ENCODE assay signal across 1 cellular context in the genomic region with DNA sequence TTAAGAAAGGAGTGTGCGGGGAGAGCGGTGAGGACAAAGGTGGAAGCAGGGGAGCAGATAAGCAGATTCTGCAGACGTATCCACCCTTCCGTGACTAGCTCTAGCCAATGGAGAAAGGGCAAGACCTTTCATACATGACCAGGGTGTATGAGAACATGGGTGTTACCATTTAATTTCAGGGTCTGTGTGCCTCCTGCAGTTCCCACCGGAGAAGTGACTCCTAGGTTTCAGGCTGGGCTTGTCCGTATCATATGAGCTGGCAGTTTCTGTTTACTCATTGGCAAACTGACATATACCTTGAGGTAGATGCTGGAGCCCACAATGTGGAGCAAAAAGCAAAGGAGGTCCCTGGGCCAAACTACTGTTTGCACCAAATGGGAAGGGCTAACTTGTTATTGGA.
TF ChIP-seq lines count a peak whose summit lies in the region.

No MANE protein-coding gene starts in this region.

TF ChIP-seq in GM23338, 12 proteins besides CTCF, POLR2A, EP300 and RAD21 (continued from another document):
- TF ChIP-seq, protein P1, sequence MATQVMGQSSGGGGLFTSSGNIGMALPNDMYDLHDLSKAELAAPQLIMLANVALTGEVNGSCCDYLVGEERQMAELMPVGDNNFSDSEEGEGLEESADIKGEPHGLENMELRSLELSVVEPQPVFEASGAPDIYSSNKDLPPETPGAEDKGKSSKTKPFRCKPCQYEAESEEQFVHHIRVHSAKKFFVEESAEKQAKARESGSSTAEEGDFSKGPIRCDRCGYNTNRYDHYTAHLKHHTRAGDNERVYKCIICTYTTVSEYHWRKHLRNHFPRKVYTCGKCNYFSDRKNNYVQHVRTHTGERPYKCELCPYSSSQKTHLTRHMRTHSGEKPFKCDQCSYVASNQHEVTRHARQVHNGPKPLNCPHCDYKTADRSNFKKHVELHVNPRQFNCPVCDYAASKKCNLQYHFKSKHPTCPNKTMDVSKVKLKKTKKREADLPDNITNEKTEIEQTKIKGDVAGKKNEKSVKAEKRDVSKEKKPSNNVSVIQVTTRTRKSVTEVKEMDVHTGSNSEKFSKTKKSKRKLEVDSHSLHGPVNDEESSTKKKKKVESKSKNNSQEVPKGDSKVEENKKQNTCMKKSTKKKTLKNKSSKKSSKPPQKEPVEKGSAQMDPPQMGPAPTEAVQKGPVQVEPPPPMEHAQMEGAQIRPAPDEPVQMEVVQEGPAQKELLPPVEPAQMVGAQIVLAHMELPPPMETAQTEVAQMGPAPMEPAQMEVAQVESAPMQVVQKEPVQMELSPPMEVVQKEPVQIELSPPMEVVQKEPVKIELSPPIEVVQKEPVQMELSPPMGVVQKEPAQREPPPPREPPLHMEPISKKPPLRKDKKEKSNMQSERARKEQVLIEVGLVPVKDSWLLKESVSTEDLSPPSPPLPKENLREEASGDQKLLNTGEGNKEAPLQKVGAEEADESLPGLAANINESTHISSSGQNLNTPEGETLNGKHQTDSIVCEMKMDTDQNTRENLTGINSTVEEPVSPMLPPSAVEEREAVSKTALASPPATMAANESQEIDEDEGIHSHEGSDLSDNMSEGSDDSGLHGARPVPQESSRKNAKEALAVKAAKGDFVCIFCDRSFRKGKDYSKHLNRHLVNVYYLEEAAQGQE (IDR thresholded peaks at IDR 0.05; ENCODE audit: unreplicated experiment): no peak
- TF ChIP-seq POLR2AphosphoS5 (IDR thresholded peaks at IDR 0.05; ENCODE audit: low read depth) (no peak), CREB1 (CRISPR knock-in tag; IDR thresholded peaks at IDR 0.05; ENCODE audit: low read depth) (no peak), EZH2phosphoT487 (IDR thresholded peaks at IDR 0.05; ENCODE audit: unreplicated experiment) (no peak), NANOG (IDR thresholded peaks at IDR 0.05; ENCODE audit: borderline replicate concordance) (no peak)
